In the genomic region with DNA sequence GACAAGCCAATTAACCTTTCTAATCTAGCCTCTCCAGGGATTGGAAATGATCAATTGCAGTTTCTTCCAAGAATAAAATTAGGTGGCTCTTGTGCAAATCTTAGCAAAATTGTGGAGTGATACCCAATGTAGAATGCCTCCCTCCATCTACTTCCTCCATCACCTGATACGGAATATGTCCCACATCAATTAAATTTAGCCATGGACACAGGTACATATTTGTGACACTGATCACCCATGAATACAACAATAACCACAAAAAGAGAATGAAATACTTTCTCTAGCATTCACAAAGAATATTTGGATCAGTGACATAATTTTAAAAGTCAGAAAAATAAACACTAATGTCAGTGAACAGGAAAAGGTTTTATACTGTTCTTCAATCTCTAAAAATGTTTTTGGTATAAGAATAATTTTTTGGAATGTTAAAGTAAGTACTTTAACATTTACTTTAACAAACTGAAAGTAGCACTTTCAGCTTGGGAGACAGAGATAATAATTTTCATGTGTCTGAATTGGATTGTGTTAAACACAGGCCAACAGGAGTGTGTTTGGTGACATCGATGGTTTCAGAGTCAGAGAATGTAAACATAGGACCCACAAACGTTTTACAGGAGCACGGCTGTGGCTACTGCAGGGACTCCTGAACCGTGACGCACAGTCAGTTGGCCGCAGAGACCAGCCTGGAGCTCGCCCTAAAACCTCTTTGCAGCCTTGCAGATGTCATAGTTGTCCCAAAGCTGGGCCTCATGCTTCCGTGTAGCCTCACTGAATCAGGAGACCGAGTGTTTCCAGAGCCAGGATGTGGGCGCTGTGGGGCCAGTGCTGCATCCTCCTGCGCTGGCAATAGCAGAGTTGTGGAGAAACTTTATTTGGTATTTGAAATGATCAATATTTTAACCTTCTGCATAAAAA, we compare ENCODE assay signal across 1 cellular context.
TF ChIP-seq lines count a peak whose summit lies in the region.

No MANE protein-coding gene starts in this region.

TF ChIP-seq in A549, 52 proteins besides CTCF, POLR2A, EP300 and RAD21 (continued from another document):
- no peak for TF ChIP-seq TP53 (CRISPR knock-in tag; IDR thresholded peaks at IDR 0.05)
- TF ChIP-seq POLR2AphosphoS2 (conservative IDR thresholded peaks at IDR 0.05; ENCODE audit: low read length): no peak
- no peak for TF ChIP-seq EHMT2 (IDR thresholded peaks at IDR 0.05; ENCODE audit: low read depth)
- no peak for TF ChIP-seq NR3C1 (IDR thresholded peaks at IDR 0.05)
- no peak for TF ChIP-seq RARB (CRISPR knock-in tag; IDR thresholded peaks at IDR 0.05)
- TF ChIP-seq, protein P1, sequence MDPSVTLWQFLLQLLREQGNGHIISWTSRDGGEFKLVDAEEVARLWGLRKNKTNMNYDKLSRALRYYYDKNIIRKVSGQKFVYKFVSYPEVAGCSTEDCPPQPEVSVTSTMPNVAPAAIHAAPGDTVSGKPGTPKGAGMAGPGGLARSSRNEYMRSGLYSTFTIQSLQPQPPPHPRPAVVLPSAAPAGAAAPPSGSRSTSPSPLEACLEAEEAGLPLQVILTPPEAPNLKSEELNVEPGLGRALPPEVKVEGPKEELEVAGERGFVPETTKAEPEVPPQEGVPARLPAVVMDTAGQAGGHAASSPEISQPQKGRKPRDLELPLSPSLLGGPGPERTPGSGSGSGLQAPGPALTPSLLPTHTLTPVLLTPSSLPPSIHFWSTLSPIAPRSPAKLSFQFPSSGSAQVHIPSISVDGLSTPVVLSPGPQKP (IDR thresholded peaks at IDR 0.05; ENCODE audit: low read depth, low read length): no peak
- no peak for TF ChIP-seq ZC3H11A (IDR thresholded peaks at IDR 0.05)
- no peak for TF ChIP-seq KDM1A (IDR thresholded peaks at IDR 0.05; ENCODE audit: low read depth)
- no peak for TF ChIP-seq HOXA7 (CRISPR knock-in tag; IDR thresholded peaks at IDR 0.05)
- no peak for TF ChIP-seq MYC (IDR thresholded peaks at IDR 0.05; ENCODE audit: borderline replicate concordance, low read length)
- TF ChIP-seq FOXS1 (CRISPR knock-in tag; IDR thresholded peaks at IDR 0.05): no peak
